In genomic region chr2:215726070-215726469, GRCh38 we compare ENCODE assay signal across 35 cellular contexts.
"Had no signal": no experiment of that assay in that cellular context is flagged by ENCODE, and none has a peak within 500 bp of the region (broad histone marks: within the 10 kb centered on the region; RNA-seq: fewer than 3 reads in every experiment).

No MANE protein-coding gene starts in this region.

- H3K4me1 ChIP-seq: breast epithelium had no signal

- H3K27me3 ChIP-seq: adrenal gland, breast epithelium, cardiac muscle cell, dorsolateral prefrontal cortex had no signal

- DNase-seq: activated CD4-positive, alpha-beta memory T cell treated with anti-CD3 and anti-CD28 coated beads for 36 hours; activated CD4-positive, alpha-beta T cell treated with anti-CD3 and anti-CD28 coated beads for 36 hours; activated CD4-positive, alpha-beta T cell treated with anti-CD3 and anti-CD28 coated beads, Interleukin-2, amount 10 ng/mL, durations not matched to agents 24 days and 14 days; activated CD4-positive, CD25-positive, alpha-beta regulatory T cell; activated CD4-positive, CD25-positive, alpha-beta regulatory T cell treated with anti-CD3 and anti-CD28 coated beads, Interleukin-2, amount 50 U/mL, for 72 hours; activated CD8-positive, alpha-beta memory T cell treated with anti-CD3 and anti-CD28 coated beads, Interleukin-2, amount 10 ng/mL, durations not matched to agents 7 days and 5 days; activated CD8-positive, alpha-beta memory T cell treated with anti-CD3 and anti-CD28 coated beads, Interleukin-2, amount 50 U/mL, for 4 hours; activated CD8-positive, alpha-beta T cell treated with anti-CD3 and anti-CD28 coated beads, Interleukin-2, amount 10 ng/mL, durations not matched to agents 7 days and 5 days; activated effector memory CD4-positive, alpha-beta T cell treated with anti-CD3 and anti-CD28 coated beads, Interleukin-2, amount 50 U/mL, for 16 hours; activated naive CD4-positive, alpha-beta T cell treated with anti-CD3 and anti-CD28 coated beads for 36 hours; activated naive CD8-positive, alpha-beta T cell treated with anti-CD3 and anti-CD28 coated beads for 36 hours; activated naive CD8-positive, alpha-beta T cell treated with anti-CD3 and anti-CD28 coated beads, Interleukin-2, amount 50 U/mL, for 24 hours; activated T-cell treated with anti-CD3 and anti-CD28 coated beads, Interleukin-2, amount 50 U/mL, for 1 hour; activated T-cell treated with anti-CD3 and anti-CD28 coated beads, Interleukin-2, amount 50 U/mL, for 48 hours; adrenal gland; amygdala; aorta; central memory CD4-positive, alpha-beta T cell; cerebellar nuclear complex; dorsolateral prefrontal cortex; effector memory CD4-positive, alpha-beta T cell; endodermal cell; foreskin fibroblast; head of caudate nucleus; T-helper 2 cell had no signal

- H3K4me1 Mint-ChIP-seq: activated CD4-positive, alpha-beta T cell treated with anti-CD3 and anti-CD28 coated beads, Interleukin-2, amount 10 ng/mL, durations not matched to agents 24 days and 14 days; activated CD8-positive, alpha-beta memory T cell treated with anti-CD3 and anti-CD28 coated beads, Interleukin-2, amount 10 ng/mL, durations not matched to agents 7 days and 5 days; brain had no signal

- FAIRE-seq: frontal cortex had no signal

- H3K27ac Mint-ChIP-seq: activated CD4-positive, alpha-beta memory T cell treated with anti-CD3 and anti-CD28 coated beads for 36 hours; activated CD4-positive, alpha-beta T cell treated with anti-CD3 and anti-CD28 coated beads for 36 hours; activated CD4-positive, alpha-beta T cell treated with anti-CD3 and anti-CD28 coated beads, Interleukin-2, amount 10 ng/mL, durations not matched to agents 24 days and 14 days; activated CD8-positive, alpha-beta memory T cell treated with anti-CD3 and anti-CD28 coated beads, Interleukin-2, amount 10 ng/mL, durations not matched to agents 7 days and 5 days; activated CD8-positive, alpha-beta T cell treated with anti-CD3 and anti-CD28 coated beads, Interleukin-2, amount 10 ng/mL, durations not matched to agents 7 days and 5 days; activated naive CD4-positive, alpha-beta T cell treated with anti-CD3 and anti-CD28 coated beads for 36 hours; activated naive CD4-positive, alpha-beta T cell treated with anti-CD3 and anti-CD28 coated beads, Interleukin-2, amount 50 U/mL, for 24 hours; activated naive CD8-positive, alpha-beta T cell treated with anti-CD3 and anti-CD28 coated beads for 36 hours; activated naive CD8-positive, alpha-beta T cell treated with anti-CD3 and anti-CD28 coated beads, Interleukin-2, amount 50 U/mL, for 24 hours; activated T-helper 1 cell treated with anti-CD3 and anti-CD28 coated beads, Interleukin-12 subunit alpha, Interleukin-12 subunit beta, Interleukin-2, Interleukin-4 antibody, amounts not matched to agents 30 ng/mL and 10 ng/mL and 1 ng/mL, durations not matched to agents 14 hours and 24 hours and 36 hours; activated T-helper 2 cell treated with anti-CD3 and anti-CD28 coated beads, Interferon-gamma antibody, Interleukin-2, Interleukin-4, amounts not matched to agents 10 μg/mL and 5 μg/mL and 100 μg/mL, durations not matched to agents 14 hours and 24 hours and 36 hours; brain; dendritic cell treated with granulocyte-macrophage colony-stimulating factor and Interleukin-4, amounts not matched to agents 40 ng/mL and 50 ng/mL, for 4 days; endodermal cell had no signal

- H3K27me3 Mint-ChIP-seq: activated CD4-positive, alpha-beta memory T cell treated with anti-CD3 and anti-CD28 coated beads for 36 hours; activated CD4-positive, alpha-beta T cell treated with anti-CD3 and anti-CD28 coated beads for 36 hours; activated naive CD4-positive, alpha-beta T cell treated with anti-CD3 and anti-CD28 coated beads, Interleukin-2, amount 50 U/mL, for 24 hours; activated naive CD8-positive, alpha-beta T cell treated with anti-CD3 and anti-CD28 coated beads for 36 hours; activated naive CD8-positive, alpha-beta T cell treated with anti-CD3 and anti-CD28 coated beads, Interleukin-2, amount 50 U/mL, for 24 hours; dendritic cell treated with granulocyte-macrophage colony-stimulating factor and Interleukin-4, amounts not matched to agents 40 ng/mL and 50 ng/mL, for 4 days had no signal

- H3K27ac ChIP-seq: adrenal gland, breast epithelium, cardiac muscle cell, coronary artery, dorsolateral prefrontal cortex had no signal

- H3K9me3 ChIP-seq: adrenal gland, breast epithelium had no signal

- H3K4me3 ChIP-seq: adrenal gland, breast epithelium, cardiac muscle cell, coronary artery, dorsolateral prefrontal cortex had no signal

- H3K4me3 Mint-ChIP-seq: activated CD4-positive, alpha-beta memory T cell treated with anti-CD3 and anti-CD28 coated beads for 36 hours; activated CD4-positive, alpha-beta T cell treated with anti-CD3 and anti-CD28 coated beads for 36 hours; activated CD4-positive, alpha-beta T cell treated with anti-CD3 and anti-CD28 coated beads, Interleukin-2, amount 10 ng/mL, durations not matched to agents 24 days and 14 days; activated CD8-positive, alpha-beta memory T cell treated with anti-CD3 and anti-CD28 coated beads, Interleukin-2, amount 10 ng/mL, durations not matched to agents 7 days and 5 days; activated CD8-positive, alpha-beta T cell treated with anti-CD3 and anti-CD28 coated beads, Interleukin-2, amount 10 ng/mL, durations not matched to agents 7 days and 5 days; activated naive CD4-positive, alpha-beta T cell treated with anti-CD3 and anti-CD28 coated beads for 36 hours; activated naive CD4-positive, alpha-beta T cell treated with anti-CD3 and anti-CD28 coated beads, Interleukin-2, amount 50 U/mL, for 24 hours; activated naive CD8-positive, alpha-beta T cell treated with anti-CD3 and anti-CD28 coated beads for 36 hours; activated naive CD8-positive, alpha-beta T cell treated with anti-CD3 and anti-CD28 coated beads, Interleukin-2, amount 50 U/mL, for 24 hours; activated T-helper 1 cell treated with anti-CD3 and anti-CD28 coated beads, Interleukin-12 subunit alpha, Interleukin-12 subunit beta, Interleukin-2, Interleukin-4 antibody, amounts not matched to agents 30 ng/mL and 10 ng/mL and 1 ng/mL, durations not matched to agents 14 hours and 24 hours and 36 hours; brain; dendritic cell treated with granulocyte-macrophage colony-stimulating factor and Interleukin-4, amounts not matched to agents 40 ng/mL and 50 ng/mL, for 4 days; endodermal cell had no signal

- ATAC-seq: activated CD4-positive, alpha-beta T cell treated with anti-CD3 and anti-CD28 coated beads for 36 hours; activated CD8-positive, alpha-beta memory T cell treated with anti-CD3 and anti-CD28 coated beads, Interleukin-2, amount 10 ng/mL, durations not matched to agents 7 days and 5 days; activated CD8-positive, alpha-beta T cell treated with anti-CD3 and anti-CD28 coated beads, Interleukin-2, amount 10 ng/mL, durations not matched to agents 7 days and 5 days; activated naive CD8-positive, alpha-beta T cell treated with anti-CD3 and anti-CD28 coated beads, Interleukin-2, amount 50 U/mL, for 24 hours; esophagus mucosa had no signal

- H3K36me3 Mint-ChIP-seq: activated CD4-positive, alpha-beta memory T cell treated with anti-CD3 and anti-CD28 coated beads for 36 hours; activated CD8-positive, alpha-beta memory T cell treated with anti-CD3 and anti-CD28 coated beads, Interleukin-2, amount 10 ng/mL, durations not matched to agents 7 days and 5 days; activated naive CD4-positive, alpha-beta T cell treated with anti-CD3 and anti-CD28 coated beads, Interleukin-2, amount 50 U/mL, for 24 hours; activated naive CD8-positive, alpha-beta T cell treated with anti-CD3 and anti-CD28 coated beads for 36 hours; brain had no signal

- H3K9me3 Mint-ChIP-seq: activated naive CD4-positive, alpha-beta T cell treated with anti-CD3 and anti-CD28 coated beads for 36 hours; activated naive CD4-positive, alpha-beta T cell treated with anti-CD3 and anti-CD28 coated beads, Interleukin-2, amount 50 U/mL, for 24 hours; activated naive CD8-positive, alpha-beta T cell treated with anti-CD3 and anti-CD28 coated beads for 36 hours; activated naive CD8-positive, alpha-beta T cell treated with anti-CD3 and anti-CD28 coated beads, Interleukin-2, amount 50 U/mL, for 24 hours; activated T-helper 1 cell treated with anti-CD3 and anti-CD28 coated beads, Interleukin-12 subunit alpha, Interleukin-12 subunit beta, Interleukin-2, Interleukin-4 antibody, amounts not matched to agents 30 ng/mL and 10 ng/mL and 1 ng/mL, durations not matched to agents 14 hours and 24 hours and 36 hours had no signal

- H3K36me3 ChIP-seq: adrenal gland, breast epithelium, cardiac muscle cell had no signal
